Comparison of ENCODE assay signal across 1 cellular context in the genomic region with DNA sequence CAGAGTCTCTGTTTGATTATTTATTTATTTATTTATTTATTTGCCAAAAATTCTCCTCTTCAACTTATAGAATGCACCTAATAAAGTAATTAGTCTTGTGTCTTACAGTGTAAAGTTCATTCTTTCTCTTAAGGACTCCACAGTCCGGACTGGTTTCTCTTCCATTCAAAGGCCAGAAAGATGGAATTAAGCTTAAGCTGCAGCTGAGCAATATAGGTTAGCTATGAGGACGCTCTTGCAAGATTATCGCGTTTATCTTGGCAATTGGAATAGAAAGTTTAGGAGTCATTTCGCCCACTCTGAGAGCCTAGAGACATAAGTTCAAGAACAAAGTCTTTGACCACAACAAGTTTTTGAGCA.
TF ChIP-seq lines count a peak whose summit lies in the region.

No MANE protein-coding gene starts in this region.

TF ChIP-seq in GM23338, 12 proteins besides CTCF, POLR2A, EP300 and RAD21:
- no peak for TF ChIP-seq ZNF331 (CRISPR knock-in tag; IDR thresholded peaks at IDR 0.05; ENCODE audit: low read depth)
- TF ChIP-seq ETS1 (IDR thresholded peaks at IDR 0.05) = no peak
- TF ChIP-seq NANOG (IDR thresholded peaks at IDR 0.05; ENCODE audit: borderline replicate concordance) = no peak
- TF ChIP-seq EZH2phosphoT487 (IDR thresholded peaks at IDR 0.05; ENCODE audit: unreplicated experiment) = no peak
- TF ChIP-seq REST (IDR thresholded peaks at IDR 0.05; ENCODE audit: unreplicated experiment) = no peak
- no peak for TF ChIP-seq STAT1 (IDR thresholded peaks at IDR 0.05; ENCODE audit: unreplicated experiment)
